ENCODE assay signal across 30 cellular contexts in genomic region chr2:131063501-131064283, GRCh38. TPM values are rescaled to one million over a fixed set of nuclear protein-coding genes. Genes with fewer than 3 reads are reported as not detected.
A peak's percentile ranks its signal among the peaks of the same experiment; 100 is the strongest.
DNase-seq lines count a peak whose midpoint lies in the region; ATAC-seq and TF ChIP-seq lines count a peak whose summit lies in the region.
"Had no signal": no experiment of that assay in that cellular context is flagged by ENCODE, and none has a peak within 500 bp of the region (broad histone marks: within the 10 kb centered on the region; RNA-seq: fewer than 3 reads in every experiment).

No MANE protein-coding gene starts in this region.

- ATAC-seq in activated CD8-positive, alpha-beta T cell treated with anti-CD3 and anti-CD28 coated beads for 36 hours, result no peak
- no peak for ATAC-seq in activated CD8-positive, alpha-beta T cell treated with anti-CD3 and anti-CD28 coated beads, Interleukin-2, amount 10 ng/mL, durations not matched to agents 7 days and 5 days
- ATAC-seq in CD8-positive, alpha-beta T cell, result no peak
- ATAC-seq in WTC11 (no peak), HG03095 (IDR thresholded peaks at IDR 0.05; ENCODE audit: unreplicated experiment) (no peak)
- no peak for ATAC-seq in naive thymus-derived CD8-positive, alpha-beta T cell
- ATAC-seq: activated T-helper 17 cell treated with anti-CD3 and anti-CD28 coated beads, Interleukin-2, amount 50 U/mL, for 72 hours; esophagus mucosa; stimulated activated naive CD8-positive, alpha-beta T cell treated with anti-CD3 and anti-CD28 coated beads, Interleukin-15, Interleukin-2, amounts not matched to agents 100 U/mL and 50 U/mL, for 24 hours had no signal

- intact Hi-C loops in activated CD8-positive, alpha-beta T cell treated with anti-CD3 and anti-CD28 coated beads for 36 hours (cut with micrococcal nuclease), result no loop called here
- intact Hi-C loops in CD8-positive, alpha-beta T cell (cut with DNase I, micrococcal nuclease), result no loop called here

- H3K9me3 Mint-ChIP-seq in activated CD8-positive, alpha-beta T cell treated with anti-CD3 and anti-CD28 coated beads for 36 hours, result no peaks in the 10 kb centered on the region
- H3K9me3 Mint-ChIP-seq in activated CD8-positive, alpha-beta T cell treated with anti-CD3 and anti-CD28 coated beads, Interleukin-2, amount 10 ng/mL, durations not matched to agents 7 days and 5 days (ENCODE audit: insufficient read depth), result no peaks in the 10 kb centered on the region
- H3K9me3 Mint-ChIP-seq in CD8-positive, alpha-beta T cell, result no peaks in the 10 kb centered on the region
- no peaks in the 10 kb centered on the region for H3K9me3 Mint-ChIP-seq in WTC11
- no peaks in the 10 kb centered on the region for H3K9me3 Mint-ChIP-seq in naive thymus-derived CD8-positive, alpha-beta T cell
- H3K9me3 Mint-ChIP-seq: activated naive CD4-positive, alpha-beta T cell treated with anti-CD3 and anti-CD28 coated beads, Interleukin-2, amount 50 U/mL, for 24 hours; activated T-helper 17 cell treated with anti-CD3 and anti-CD28 coated beads, Interleukin-2, amount 50 U/mL, for 72 hours; CD4-positive, alpha-beta T cell had no signal

- no peak for TF ChIP-seq CTCF in activated CD8-positive, alpha-beta T cell treated with anti-CD3 and anti-CD28 coated beads for 36 hours (IDR thresholded peaks at IDR 0.05)
- TF ChIP-seq CTCF in CD8-positive, alpha-beta T cell (IDR thresholded peaks at IDR 0.05), result no peak
- no peak for TF ChIP-seq CTCF in WTC11 (IDR thresholded peaks at IDR 0.05)

- peak overlapping the region; percentile 57 for H3K27ac Mint-ChIP-seq in activated CD8-positive, alpha-beta T cell treated with anti-CD3 and anti-CD28 coated beads for 36 hours
- H3K27ac Mint-ChIP-seq in activated CD8-positive, alpha-beta T cell treated with anti-CD3 and anti-CD28 coated beads, Interleukin-2, amount 10 ng/mL, durations not matched to agents 7 days and 5 days, result no peak overlapping the region
- peak overlapping the region; percentile 14 for H3K27ac Mint-ChIP-seq in CD8-positive, alpha-beta T cell
- peak overlapping the region; percentile 60 for H3K27ac Mint-ChIP-seq in WTC11
- peak overlapping the region in 7 of 10 donors; percentile 16 to 90 (median 57) for H3K27ac Mint-ChIP-seq in naive thymus-derived CD8-positive, alpha-beta T cell
- H3K27ac Mint-ChIP-seq: activated naive CD4-positive, alpha-beta T cell treated with anti-CD3 and anti-CD28 coated beads, Interleukin-2, amount 50 U/mL, for 24 hours; activated T-helper 17 cell treated with anti-CD3 and anti-CD28 coated beads, Interleukin-2, amount 50 U/mL, for 72 hours; CD4-positive, alpha-beta T cell had no signal

- CTCF ChIA-PET in activated CD8-positive, alpha-beta T cell treated with anti-CD3 and anti-CD28 coated beads for 36 hours (lab: Charles Lee), result no interaction called here
- CTCF ChIA-PET in activated CD8-positive, alpha-beta T cell treated with anti-CD3 and anti-CD28 coated beads, Interleukin-2, amount 10 ng/mL, durations not matched to agents 7 days and 5 days (lab: Charles Lee), result no interaction called here
- CTCF ChIA-PET in CD8-positive, alpha-beta T cell (lab: Charles Lee), result no interaction called here
- CTCF ChIA-PET in WTC11 (lab: Charles Lee), result no interaction called here

- H3K4me3 ChIP-seq in CD8-positive, alpha-beta T cell (ENCODE audit: low read depth, low read length), result no peak overlapping the region
- H3K4me3 ChIP-seq: heart right ventricle, PC-9, skin epidermis, thyroid gland had no signal

- H3K27me3 Mint-ChIP-seq in activated CD8-positive, alpha-beta T cell treated with anti-CD3 and anti-CD28 coated beads for 36 hours, result no peaks in the 10 kb centered on the region
- H3K27me3 Mint-ChIP-seq in activated CD8-positive, alpha-beta T cell treated with anti-CD3 and anti-CD28 coated beads, Interleukin-2, amount 10 ng/mL, durations not matched to agents 7 days and 5 days (ENCODE audit: low read depth), result no peaks in the 10 kb centered on the region
- H3K27me3 Mint-ChIP-seq in CD8-positive, alpha-beta T cell (ENCODE audit: low read depth), result no peaks in the 10 kb centered on the region
- no peaks in the 10 kb centered on the region for H3K27me3 Mint-ChIP-seq in WTC11 (ENCODE audit: low read depth)
- H3K27me3 Mint-ChIP-seq in naive thymus-derived CD8-positive, alpha-beta T cell, result no peaks in the 10 kb centered on the region
- H3K27me3 Mint-ChIP-seq: activated naive CD4-positive, alpha-beta T cell treated with anti-CD3 and anti-CD28 coated beads, Interleukin-2, amount 50 U/mL, for 24 hours; activated T-helper 17 cell treated with anti-CD3 and anti-CD28 coated beads, Interleukin-2, amount 50 U/mL, for 72 hours; CD4-positive, alpha-beta T cell had no signal

- peaks cover 31% of the 10 kb centered on the region for H3K4me1 Mint-ChIP-seq in activated CD8-positive, alpha-beta T cell treated with anti-CD3 and anti-CD28 coated beads for 36 hours (ENCODE audit: low read depth)
- H3K4me1 Mint-ChIP-seq in activated CD8-positive, alpha-beta T cell treated with anti-CD3 and anti-CD28 coated beads, Interleukin-2, amount 10 ng/mL, durations not matched to agents 7 days and 5 days (ENCODE audit: low read depth), result peaks cover 13% of the 10 kb centered on the region
- peaks cover 41% of the 10 kb centered on the region for H3K4me1 Mint-ChIP-seq in CD8-positive, alpha-beta T cell (ENCODE audit: low read depth)
- peaks cover 20% of the 10 kb centered on the region for H3K4me1 Mint-ChIP-seq in WTC11
- H3K4me1 Mint-ChIP-seq in naive thymus-derived CD8-positive, alpha-beta T cell, result peaks cover 32 to 64% (median 49%) of the 10 kb centered on the region in 4 donors

- no peak for DNase-seq in activated CD8-positive, alpha-beta T cell treated with anti-CD3 and anti-CD28 coated beads for 36 hours
- no peak for DNase-seq in activated CD8-positive, alpha-beta T cell treated with anti-CD3 and anti-CD28 coated beads, Interleukin-2, amount 10 ng/mL, durations not matched to agents 7 days and 5 days
- no peak for DNase-seq in CD8-positive, alpha-beta T cell
- DNase-seq in WTC11 (ENCODE audit: low spot score) (no peak), cerebellar nuclear complex (lab: John Stamatoyannopoulos, UW) (no peak), NCI-H2227 (lab: John Stamatoyannopoulos, UW; ENCODE audit: unreplicated experiment) (no peak)
- no peak for DNase-seq in naive thymus-derived CD8-positive, alpha-beta T cell
- DNase-seq: activated CD4-positive, alpha-beta T cell treated with anti-CD3 and anti-CD28 coated beads, Interleukin-2, amount 50 U/mL, for 1 hour; anterior cingulate cortex; CD4-positive, alpha-beta T cell; DMS153; foreskin fibroblast; HCEC 1CT; heart right ventricle; Karpas-422; mammary epithelial cell; NCI-H187; NCI-H526; occipital lobe; PC-9; SHP77 treated with DMSO at 0.1 percent for 48 hours; stimulated activated naive CD8-positive, alpha-beta T cell treated with anti-CD3 and anti-CD28 coated beads, Interleukin-15, Interleukin-2, amounts not matched to agents 100 U/mL and 50 U/mL, for 24 hours; SW 1271; T1000; thyroid gland had no signal

- H3K4me3 Mint-ChIP-seq in activated CD8-positive, alpha-beta T cell treated with anti-CD3 and anti-CD28 coated beads for 36 hours, result no peak overlapping the region
- no peak overlapping the region for H3K4me3 Mint-ChIP-seq in activated CD8-positive, alpha-beta T cell treated with anti-CD3 and anti-CD28 coated beads, Interleukin-2, amount 10 ng/mL, durations not matched to agents 7 days and 5 days
- H3K4me3 Mint-ChIP-seq in CD8-positive, alpha-beta T cell, result no peak overlapping the region
- no peak overlapping the region for H3K4me3 Mint-ChIP-seq in WTC11
- H3K4me3 Mint-ChIP-seq in naive thymus-derived CD8-positive, alpha-beta T cell, result no peak overlapping the region
- H3K4me3 Mint-ChIP-seq: activated naive CD4-positive, alpha-beta T cell treated with anti-CD3 and anti-CD28 coated beads, Interleukin-2, amount 50 U/mL, for 24 hours; activated T-helper 17 cell treated with anti-CD3 and anti-CD28 coated beads, Interleukin-2, amount 50 U/mL, for 72 hours; CD4-positive, alpha-beta T cell had no signal

- H3K9me3 ChIP-seq in CD8-positive, alpha-beta T cell (ENCODE audit: low read length), result no peaks in the 10 kb centered on the region
- H3K9me3 ChIP-seq: heart right ventricle, thyroid gland had no signal

- H3K27ac ChIP-seq in CD8-positive, alpha-beta T cell (ENCODE audit: low read depth, low read length), result no peak overlapping the region
- H3K27ac ChIP-seq: heart right ventricle, PC-9, skin epidermis, thyroid gland had no signal

- POLR2A ChIA-PET in activated CD8-positive, alpha-beta T cell treated with anti-CD3 and anti-CD28 coated beads for 36 hours (lab: Charles Lee), result interaction anchor here (1.2 kb wide), 1 partner anchor 29 kb away, joined by 3 read pairs; no protein-coding TSS in a partner anchor
- POLR2A ChIA-PET in activated CD8-positive, alpha-beta T cell treated with anti-CD3 and anti-CD28 coated beads, Interleukin-2, amount 10 ng/mL, durations not matched to agents 7 days and 5 days (lab: Charles Lee), result no interaction called here
- POLR2A ChIA-PET in CD8-positive, alpha-beta T cell (lab: Charles Lee), result no interaction called here
- POLR2A ChIA-PET in WTC11 (lab: Charles Lee), result no interaction called here
- POLR2A ChIA-PET in naive thymus-derived CD8-positive, alpha-beta T cell (lab: Charles Lee), result no interaction called here

- H3K36me3 Mint-ChIP-seq in activated CD8-positive, alpha-beta T cell treated with anti-CD3 and anti-CD28 coated beads for 36 hours (ENCODE audit: low read depth), result peaks cover 35% of the 10 kb centered on the region
- peaks cover 56% of the 10 kb centered on the region for H3K36me3 Mint-ChIP-seq in activated CD8-positive, alpha-beta T cell treated with anti-CD3 and anti-CD28 coated beads, Interleukin-2, amount 10 ng/mL, durations not matched to agents 7 days and 5 days (ENCODE audit: low read depth)
- peaks cover 76% of the 10 kb centered on the region for H3K36me3 Mint-ChIP-seq in CD8-positive, alpha-beta T cell
- H3K36me3 Mint-ChIP-seq in WTC11, result peaks cover 45% of the 10 kb centered on the region
- H3K36me3 Mint-ChIP-seq in naive thymus-derived CD8-positive, alpha-beta T cell, result peaks cover 0 to 78% (median 14%) of the 10 kb centered on the region in 3 donors

- H3K4me1 ChIP-seq in CD8-positive, alpha-beta T cell (ENCODE audit: insufficient read depth, low read length), result no peaks in the 10 kb centered on the region

- peaks cover 13% of the 10 kb centered on the region for H3K36me3 ChIP-seq in CD8-positive, alpha-beta T cell (ENCODE audit: insufficient read depth, low read length)

- no peaks in the 10 kb centered on the region for H3K27me3 ChIP-seq in CD8-positive, alpha-beta T cell (ENCODE audit: insufficient read depth, low read length)
- H3K27me3 ChIP-seq: heart right ventricle, thyroid gland had no signal

RNA-seq across cellular contexts. Expression of gene FAM168B, which starts 29.6 kb away (rescaled TPM):
- 10 to 100 TPM; 62.8 to 66.6 TPM for total RNA-seq in activated CD8-positive, alpha-beta T cell treated with anti-CD3 and anti-CD28 coated beads for 36 hours
- total RNA-seq in activated CD8-positive, alpha-beta T cell treated with anti-CD3 and anti-CD28 coated beads, Interleukin-2, amount 10 ng/mL, durations not matched to agents 7 days and 5 days, result 10 to 100 TPM; 50.8 to 51.8 TPM
- 10 to 100 TPM; 87.3 to 91.7 TPM for total RNA-seq in CD8-positive, alpha-beta T cell
- 63.9 to 74.9 TPM (median 68.7 TPM) in 3 replicates for total RNA-seq in WTC11 (2021)
- total RNA-seq in naive thymus-derived CD8-positive, alpha-beta T cell, result 10 to 100 TPM; 82.0 to 89.1 TPM
- 10 to 100 TPM; 29.9 to 43.8 (median 35.8) TPM for polyA plus RNA-seq in naive thymus-derived CD8-positive, alpha-beta T cell

RNA-seq across cellular contexts. Expression of gene PLEKHB2, which starts 41.4 kb away (rescaled TPM):
- 10 to 100 TPM; 47.3 to 49.4 TPM for total RNA-seq in activated CD8-positive, alpha-beta T cell treated with anti-CD3 and anti-CD28 coated beads for 36 hours
- 10 to 100 TPM; 62.0 to 64.5 TPM for total RNA-seq in activated CD8-positive, alpha-beta T cell treated with anti-CD3 and anti-CD28 coated beads, Interleukin-2, amount 10 ng/mL, durations not matched to agents 7 days and 5 days
- total RNA-seq in CD8-positive, alpha-beta T cell, result 10 to 100 TPM; 89.8 to 90.1 TPM
- total RNA-seq in WTC11 (2021), result 62.1 to 65.6 TPM (median 63.1 TPM) in 3 replicates
- total RNA-seq in naive thymus-derived CD8-positive, alpha-beta T cell, result 10 to 100 TPM; 44.2 to 48.6 TPM
- polyA plus RNA-seq in naive thymus-derived CD8-positive, alpha-beta T cell, result 10 to 100 TPM; 63.0 to 70.7 (median 65.7) TPM
